ENCODE assay signal across 1 cellular context in the genomic region with DNA sequence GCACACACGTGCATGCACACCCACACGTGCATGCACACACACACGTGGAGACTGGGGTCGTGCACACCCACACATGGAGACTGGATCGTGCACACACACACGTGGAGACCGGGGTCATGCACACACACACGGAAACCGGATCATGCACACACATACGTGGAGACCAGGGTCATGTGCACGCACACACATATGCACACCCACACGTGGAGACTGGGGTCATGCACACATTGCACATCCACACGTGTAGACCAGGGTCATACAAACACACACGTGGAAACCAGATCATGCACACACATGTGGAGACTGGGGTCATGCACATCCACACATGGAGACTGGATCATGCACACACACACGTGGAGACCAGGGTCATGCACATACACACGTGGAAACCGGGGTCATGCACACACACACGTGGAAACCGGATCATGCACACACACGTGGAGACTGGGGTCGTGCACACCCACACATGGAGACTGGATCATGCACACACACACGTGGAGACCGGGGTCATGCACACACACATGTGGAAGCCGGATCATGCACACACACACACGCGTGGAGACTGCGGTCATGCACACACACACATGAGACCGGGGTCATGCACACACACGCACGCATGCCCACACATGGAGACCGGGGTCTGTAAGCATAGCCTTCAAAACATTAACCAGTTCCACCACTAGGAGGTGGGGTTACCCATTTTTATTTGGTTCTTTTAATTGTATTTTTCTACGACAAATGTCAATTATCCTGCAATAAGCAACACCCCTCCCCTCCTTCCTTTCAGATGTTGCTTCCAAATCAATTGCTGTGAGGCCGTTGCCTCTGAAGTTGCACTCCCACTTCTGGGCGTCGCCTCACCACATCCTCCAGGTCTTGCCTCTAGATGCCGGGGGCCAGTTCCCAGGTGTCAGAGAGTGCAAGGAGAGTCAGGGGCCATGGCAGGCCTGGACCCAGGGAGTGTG.
A peak's percentile ranks its signal among the peaks of the same experiment; 100 is the strongest.
TF ChIP-seq lines count a peak whose summit lies in the region.

No MANE protein-coding gene starts in this region.

TF ChIP-seq in GM12878, 131 proteins besides CTCF, POLR2A, EP300 and RAD21 (continued from another document):
- TF ChIP-seq ZNF274 (IDR thresholded peaks at IDR 0.05; ENCODE audit: insufficient read depth, insufficient read length) (no peak), CEBPB (IDR thresholded peaks at IDR 0.05; ENCODE audit: borderline replicate concordance in 1 of 2, low read depth in 2 of 2, low read length in 2 of 2) (no peak), STAT1 (conservative IDR thresholded peaks at IDR 0.05) (no peak), USF1 (IDR thresholded peaks at IDR 0.05; ENCODE audit: borderline replicate concordance, extremely low read length, insufficient read depth, low read depth, low read length) (peak; percentile 6), NBN (IDR thresholded peaks at IDR 0.05) (no peak), CBX5 (IDR thresholded peaks at IDR 0.05; ENCODE audit: low read depth) (no peak), NR2C2 (IDR thresholded peaks at IDR 0.05; ENCODE audit: borderline replicate concordance, control insufficient read depth, insufficient read length, low read depth) (peak; percentile 36), RUNX3 (IDR thresholded peaks at IDR 0.05; ENCODE audit: low read length) (no peak), TCF3 (IDR thresholded peaks at IDR 0.05; ENCODE audit: borderline replicate concordance, insufficient read depth, low read depth, low read length) (no peak), RBBP5 (conservative IDR thresholded peaks at IDR 0.05) (no peak)
- TF ChIP-seq, protein P1, sequence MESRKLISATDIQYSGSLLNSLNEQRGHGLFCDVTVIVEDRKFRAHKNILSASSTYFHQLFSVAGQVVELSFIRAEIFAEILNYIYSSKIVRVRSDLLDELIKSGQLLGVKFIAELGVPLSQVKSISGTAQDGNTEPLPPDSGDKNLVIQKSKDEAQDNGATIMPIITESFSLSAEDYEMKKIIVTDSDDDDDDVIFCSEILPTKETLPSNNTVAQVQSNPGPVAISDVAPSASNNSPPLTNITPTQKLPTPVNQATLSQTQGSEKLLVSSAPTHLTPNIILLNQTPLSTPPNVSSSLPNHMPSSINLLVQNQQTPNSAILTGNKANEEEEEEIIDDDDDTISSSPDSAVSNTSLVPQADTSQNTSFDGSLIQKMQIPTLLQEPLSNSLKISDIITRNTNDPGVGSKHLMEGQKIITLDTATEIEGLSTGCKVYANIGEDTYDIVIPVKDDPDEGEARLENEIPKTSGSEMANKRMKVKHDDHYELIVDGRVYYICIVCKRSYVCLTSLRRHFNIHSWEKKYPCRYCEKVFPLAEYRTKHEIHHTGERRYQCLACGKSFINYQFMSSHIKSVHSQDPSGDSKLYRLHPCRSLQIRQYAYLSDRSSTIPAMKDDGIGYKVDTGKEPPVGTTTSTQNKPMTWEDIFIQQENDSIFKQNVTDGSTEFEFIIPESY (IDR thresholded peaks at IDR 0.05), result no peak
- TF ChIP-seq, protein P2, sequence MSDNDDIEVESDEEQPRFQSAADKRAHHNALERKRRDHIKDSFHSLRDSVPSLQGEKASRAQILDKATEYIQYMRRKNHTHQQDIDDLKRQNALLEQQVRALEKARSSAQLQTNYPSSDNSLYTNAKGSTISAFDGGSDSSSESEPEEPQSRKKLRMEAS (IDR thresholded peaks at IDR 0.05; ENCODE audit: low read depth, low read length), result no peak
- TF ChIP-seq, protein P3, sequence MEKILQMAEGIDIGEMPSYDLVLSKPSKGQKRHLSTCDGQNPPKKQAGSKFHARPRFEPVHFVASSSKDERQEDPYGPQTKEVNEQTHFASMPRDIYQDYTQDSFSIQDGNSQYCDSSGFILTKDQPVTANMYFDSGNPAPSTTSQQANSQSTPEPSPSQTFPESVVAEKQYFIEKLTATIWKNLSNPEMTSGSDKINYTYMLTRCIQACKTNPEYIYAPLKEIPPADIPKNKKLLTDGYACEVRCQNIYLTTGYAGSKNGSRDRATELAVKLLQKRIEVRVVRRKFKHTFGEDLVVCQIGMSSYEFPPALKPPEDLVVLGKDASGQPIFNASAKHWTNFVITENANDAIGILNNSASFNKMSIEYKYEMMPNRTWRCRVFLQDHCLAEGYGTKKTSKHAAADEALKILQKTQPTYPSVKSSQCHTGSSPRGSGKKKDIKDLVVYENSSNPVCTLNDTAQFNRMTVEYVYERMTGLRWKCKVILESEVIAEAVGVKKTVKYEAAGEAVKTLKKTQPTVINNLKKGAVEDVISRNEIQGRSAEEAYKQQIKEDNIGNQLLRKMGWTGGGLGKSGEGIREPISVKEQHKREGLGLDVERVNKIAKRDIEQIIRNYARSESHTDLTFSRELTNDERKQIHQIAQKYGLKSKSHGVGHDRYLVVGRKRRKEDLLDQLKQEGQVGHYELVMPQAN (conservative IDR thresholded peaks at IDR 0.05), result no peak
TF ChIP-seq in GM12878: peak in this region for 2.
